In the genomic region with DNA sequence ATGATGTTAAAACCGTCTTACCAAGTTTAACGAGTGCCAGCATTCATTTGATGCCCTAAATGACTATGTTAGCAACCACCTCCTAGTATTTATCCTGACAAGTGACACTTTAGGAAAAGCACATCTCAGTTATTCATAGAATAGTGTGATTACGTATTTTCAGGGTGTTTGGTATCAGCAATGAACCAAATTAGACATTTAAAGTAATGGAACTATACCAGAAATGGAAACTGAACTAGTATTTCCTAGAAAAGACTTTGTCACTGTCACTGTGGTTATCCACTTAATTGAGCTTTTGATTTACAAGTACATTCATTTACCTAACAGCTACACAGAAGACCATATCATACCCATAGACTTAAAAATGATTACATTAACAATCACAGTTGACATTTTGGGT, we compare ENCODE assay signal across 1 cellular context.
TF ChIP-seq lines count a peak whose summit lies in the region.

No MANE protein-coding gene starts in this region.

TF ChIP-seq in SK-N-SH treated with all-trans-retinoic acid at 6 μM for 48 hours, 23 proteins besides CTCF, POLR2A, EP300 and RAD21 (continued from another document):
- TF ChIP-seq, protein P1, sequence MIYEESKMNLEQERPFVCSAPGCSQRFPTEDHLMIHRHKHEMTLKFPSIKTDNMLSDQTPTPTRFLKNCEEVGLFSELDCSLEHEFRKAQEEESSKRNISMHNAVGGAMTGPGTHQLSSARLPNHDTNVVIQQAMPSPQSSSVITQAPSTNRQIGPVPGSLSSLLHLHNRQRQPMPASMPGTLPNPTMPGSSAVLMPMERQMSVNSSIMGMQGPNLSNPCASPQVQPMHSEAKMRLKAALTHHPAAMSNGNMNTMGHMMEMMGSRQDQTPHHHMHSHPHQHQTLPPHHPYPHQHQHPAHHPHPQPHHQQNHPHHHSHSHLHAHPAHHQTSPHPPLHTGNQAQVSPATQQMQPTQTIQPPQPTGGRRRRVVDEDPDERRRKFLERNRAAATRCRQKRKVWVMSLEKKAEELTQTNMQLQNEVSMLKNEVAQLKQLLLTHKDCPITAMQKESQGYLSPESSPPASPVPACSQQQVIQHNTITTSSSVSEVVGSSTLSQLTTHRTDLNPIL (CRISPR knock-in tag; IDR thresholded peaks at IDR 0.05; ENCODE audit: low read depth) = no peak
- TF ChIP-seq RARB (CRISPR knock-in tag; IDR thresholded peaks at IDR 0.05) (no peak), CSDC2 (CRISPR knock-in tag; IDR thresholded peaks at IDR 0.05) (no peak), TOX (CRISPR knock-in tag; IDR thresholded peaks at IDR 0.05; ENCODE audit: borderline replicate concordance) (no peak)
